14 cellular contexts compared by ENCODE assay signal in the genomic region with DNA sequence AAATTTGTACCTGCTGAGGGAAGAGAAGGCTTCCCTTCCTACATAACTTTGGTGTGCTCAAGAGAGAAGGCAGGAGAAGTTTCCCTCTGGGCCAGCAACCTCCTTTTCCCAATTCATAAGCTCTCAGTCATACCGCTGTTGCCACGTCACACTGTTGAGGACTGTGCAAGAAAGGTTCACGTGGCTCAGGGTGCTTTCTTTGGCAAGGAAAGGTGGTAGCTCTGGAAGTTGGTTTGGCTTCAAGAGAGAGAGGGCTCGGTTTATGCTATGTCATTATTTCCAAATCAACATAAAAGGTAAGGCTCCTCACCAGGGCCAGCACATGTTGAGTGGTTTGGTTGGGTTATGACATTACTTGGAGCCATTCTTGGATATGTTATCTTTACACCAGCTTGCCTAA.
"Had no signal": no experiment of that assay in that cellular context is flagged by ENCODE, and none has a peak within 500 bp of the region (broad histone marks: within the 10 kb centered on the region; RNA-seq: fewer than 3 reads in every experiment).

No MANE protein-coding gene starts in this region.

- H3K4me1 ChIP-seq: thyroid gland had no signal

- DNase-seq: activated CD4-positive, alpha-beta T cell treated with anti-CD3 and anti-CD28 coated beads, Interleukin-2, amount 50 U/mL, for 1 hour; activated CD8-positive, alpha-beta memory T cell treated with anti-CD3 and anti-CD28 coated beads for 24 hours; activated naive CD4-positive, alpha-beta T cell; activated naive CD8-positive, alpha-beta T cell treated with anti-CD3 and anti-CD28 coated beads, Interleukin-2, amount 10 ng/mL, durations not matched to agents 7 days and 5 days; dorsolateral prefrontal cortex; endodermal cell; glutamatergic neuron; hypothalamus; kidney glomerular epithelial cell; stimulated activated CD4-positive, alpha-beta T cell treated with anti-CD3 and anti-CD28 coated beads, Interleukin-12 subunit alpha, Interleukin-12 subunit beta, amount 100 ng/mL, for 4 hours; stimulated activated CD4-positive, alpha-beta T cell treated with anti-CD3 and anti-CD28 coated beads, Interleukin-2, amount 100 ng/mL, for 24 hours; T-helper 9 cell; thyroid gland had no signal

- H3K27me3 ChIP-seq: dorsolateral prefrontal cortex, thyroid gland had no signal

- H3K9me3 ChIP-seq: thyroid gland had no signal

- H3K36me3 ChIP-seq: thyroid gland had no signal

- ATAC-seq: activated CD4-positive, CD25-positive, alpha-beta regulatory T cell treated with anti-CD3 and anti-CD28 coated beads, Interleukin-2, amount 50 U/mL, for 24 hours had no signal

- H3K4me3 ChIP-seq: dorsolateral prefrontal cortex, thyroid gland had no signal

- H3K27ac ChIP-seq: dorsolateral prefrontal cortex, thyroid gland had no signal
